17 cellular contexts compared by ENCODE assay signal in genomic region chr18:13580351-13580750, GRCh38.
DNase-seq lines count a peak whose midpoint lies in the region; ATAC-seq and TF ChIP-seq lines count a peak whose summit lies in the region.
"Had no signal": no experiment of that assay in that cellular context is flagged by ENCODE, and none has a peak within 500 bp of the region (broad histone marks: within the 10 kb centered on the region; RNA-seq: fewer than 3 reads in every experiment).

No MANE protein-coding gene starts in this region.

- H3K4me1 ChIP-seq in DOHH2 (ENCODE audit: control insufficient read depth, low read length) (peaks cover 82% of the 10 kb centered on the region), neural progenitor cell (no peaks in the 10 kb centered on the region)

- no peak for DNase-seq in activated CD8-positive, alpha-beta memory T cell treated with anti-CD3 and anti-CD28 coated beads, Interleukin-2, amount 10 ng/mL, durations not matched to agents 7 days and 5 days
- DNase-seq in activated CD8-positive, alpha-beta memory T cell treated with anti-CD3 and anti-CD28 coated beads, Interleukin-2, amount 50 U/mL, for 4 hours = no peak
- DNase-seq in stimulated activated effector memory CD8-positive, alpha-beta T cell treated with anti-CD3 and anti-CD28 coated beads, Interleukin-12 subunit alpha, Interleukin-12 subunit beta, amount 100 ng/mL, for 72 hours (ENCODE audit: low spot score in 2 of 2) = no peak
- DNase-seq in KG1 (lab: John Stamatoyannopoulos, UW) (no peak), neural progenitor cell (ENCODE audit: low spot score) (no peak), COLO668 (lab: John Stamatoyannopoulos, UW; ENCODE audit: unreplicated experiment) (no peak)
- DNase-seq: DMS53, HCEC 1CT, islet precursor cell, mammary epithelial cell, naive B cell, NCI-H1417, NCI-H524 had no signal

- peaks cover 76% of the 10 kb centered on the region for H3K4me1 Mint-ChIP-seq in activated CD8-positive, alpha-beta memory T cell treated with anti-CD3 and anti-CD28 coated beads, Interleukin-2, amount 10 ng/mL, durations not matched to agents 7 days and 5 days
- peaks cover 57% of the 10 kb centered on the region for H3K4me1 Mint-ChIP-seq in stimulated activated effector memory CD8-positive, alpha-beta T cell treated with anti-CD3 and anti-CD28 coated beads, Interleukin-12 subunit alpha, Interleukin-12 subunit beta, amount 100 ng/mL, for 72 hours
- peaks cover 24% of the 10 kb centered on the region for H3K4me1 Mint-ChIP-seq in neural progenitor cell

- H3K36me3 ChIP-seq in DOHH2 (ENCODE audit: control insufficient read depth, low read length) (no peaks in the 10 kb centered on the region), neural progenitor cell (no peaks in the 10 kb centered on the region)

- H3K27me3 Mint-ChIP-seq in activated CD8-positive, alpha-beta memory T cell treated with anti-CD3 and anti-CD28 coated beads, Interleukin-2, amount 10 ng/mL, durations not matched to agents 7 days and 5 days = no peaks in the 10 kb centered on the region
- H3K27me3 Mint-ChIP-seq in neural progenitor cell (ENCODE audit: insufficient read depth, low read depth) = peaks cover 2% of the 10 kb centered on the region
- H3K27me3 Mint-ChIP-seq: CD4-positive, CD25-positive, alpha-beta regulatory T cell; naive B cell had no signal

- H3K27ac Mint-ChIP-seq in activated CD8-positive, alpha-beta memory T cell treated with anti-CD3 and anti-CD28 coated beads, Interleukin-2, amount 10 ng/mL, durations not matched to agents 7 days and 5 days = peak overlapping the region; percentile 93
- H3K27ac Mint-ChIP-seq in stimulated activated effector memory CD8-positive, alpha-beta T cell treated with anti-CD3 and anti-CD28 coated beads, Interleukin-12 subunit alpha, Interleukin-12 subunit beta, amount 100 ng/mL, for 72 hours = peak overlapping the region; percentile 67
- H3K27ac Mint-ChIP-seq in neural progenitor cell = no peak overlapping the region

- H3F3A ChIP-seq in DOHH2 (ENCODE audit: control insufficient read depth, insufficient read depth) = peaks cover 18% of the 10 kb centered on the region
- H3F3A ChIP-seq in neural progenitor cell (ENCODE audit: low read depth) = no peaks in the 10 kb centered on the region

- no peak overlapping the region for H3K9ac ChIP-seq in neural progenitor cell

- no peaks in the 10 kb centered on the region for H3K9me3 Mint-ChIP-seq in activated CD8-positive, alpha-beta memory T cell treated with anti-CD3 and anti-CD28 coated beads, Interleukin-2, amount 10 ng/mL, durations not matched to agents 7 days and 5 days (ENCODE audit: low read depth)
- no peaks in the 10 kb centered on the region for H3K9me3 Mint-ChIP-seq in stimulated activated effector memory CD8-positive, alpha-beta T cell treated with anti-CD3 and anti-CD28 coated beads, Interleukin-12 subunit alpha, Interleukin-12 subunit beta, amount 100 ng/mL, for 72 hours
- no peaks in the 10 kb centered on the region for H3K9me3 Mint-ChIP-seq in neural progenitor cell
- H3K9me3 Mint-ChIP-seq: CD4-positive, CD25-positive, alpha-beta regulatory T cell; naive B cell had no signal

- H4K20me1 ChIP-seq in DOHH2 (ENCODE audit: control insufficient read depth, insufficient read depth, low read depth, low read length) (no peaks in the 10 kb centered on the region), neural progenitor cell (ENCODE audit: low read depth) (no peaks in the 10 kb centered on the region)

- CTCF ChIA-PET in activated CD8-positive, alpha-beta memory T cell treated with anti-CD3 and anti-CD28 coated beads, Interleukin-2, amount 10 ng/mL, durations not matched to agents 7 days and 5 days (lab: Charles Lee) = interaction anchor here (1.6 to 5.3 kb wide), 2 partner anchors 22 to 421 kb away, joined by 3 to 17 read pairs; no protein-coding TSS in a partner anchor

- H3K4me2 ChIP-seq in DOHH2 (ENCODE audit: low read length) = peak overlapping the region; percentile 56
- no peak overlapping the region for H3K4me2 ChIP-seq in neural progenitor cell
- H3K4me2 ChIP-seq: hepatocyte had no signal

- 0 out of 2 replicates have a peak overlapping the region, but pooled peaks have one; percentile 17 for H3K27ac ChIP-seq in DOHH2 (ENCODE audit: low read depth, low read length)
- H3K27ac ChIP-seq in angular gyrus (ENCODE audit: low read depth, low read length) = peak overlapping the region; percentile 87
- no peak overlapping the region for H3K27ac ChIP-seq in neural progenitor cell
- H3K27ac ChIP-seq: hepatocyte had no signal

- H3K9me2 ChIP-seq in DOHH2 (replicated peaks; ENCODE audit: control insufficient read depth, low read length) = no peaks in the 10 kb centered on the region

- H3K4me3 ChIP-seq in DOHH2 (ENCODE audit: low read length) = no peak overlapping the region
- H3K4me3 ChIP-seq in neural progenitor cell = no peak overlapping the region
- H3K4me3 ChIP-seq: hepatocyte had no signal

- no peaks in the 10 kb centered on the region for H3K27me3 ChIP-seq in DOHH2 (ENCODE audit: control insufficient read depth, low read length)
- H3K27me3 ChIP-seq in neural progenitor cell = no peaks in the 10 kb centered on the region
- H3K27me3 ChIP-seq: hepatocyte had no signal

- H3K79me2 ChIP-seq in DOHH2 (ENCODE audit: control insufficient read depth, low read length) (no peaks in the 10 kb centered on the region), neural progenitor cell (ENCODE audit: low read depth) (no peaks in the 10 kb centered on the region)
- H3K79me2 ChIP-seq: hepatocyte had no signal

- no peak for ATAC-seq in activated CD8-positive, alpha-beta memory T cell treated with anti-CD3 and anti-CD28 coated beads, Interleukin-2, amount 10 ng/mL, durations not matched to agents 7 days and 5 days
- peak; percentile 4 for ATAC-seq in stimulated activated effector memory CD8-positive, alpha-beta T cell treated with anti-CD3 and anti-CD28 coated beads, Interleukin-12 subunit alpha, Interleukin-12 subunit beta, amount 100 ng/mL, for 72 hours

- no peaks in the 10 kb centered on the region for H3K9me3 ChIP-seq in DOHH2 (ENCODE audit: control insufficient read depth, insufficient read depth, low read length)
- H3K9me3 ChIP-seq in neural progenitor cell (ENCODE audit: low read depth) = no peaks in the 10 kb centered on the region

- TF ChIP-seq CTCF in DOHH2 (IDR thresholded peaks at IDR 0.05; ENCODE audit: low read depth, low read length, poor library complexity, severe bottlenecking) (no peak), neural progenitor cell (IDR thresholded peaks at IDR 0.05) (no peak)

- H3K36me3 Mint-ChIP-seq in activated CD8-positive, alpha-beta memory T cell treated with anti-CD3 and anti-CD28 coated beads, Interleukin-2, amount 10 ng/mL, durations not matched to agents 7 days and 5 days = peaks cover 9% of the 10 kb centered on the region
- peaks cover 16% of the 10 kb centered on the region for H3K36me3 Mint-ChIP-seq in stimulated activated effector memory CD8-positive, alpha-beta T cell treated with anti-CD3 and anti-CD28 coated beads, Interleukin-12 subunit alpha, Interleukin-12 subunit beta, amount 100 ng/mL, for 72 hours
- H3K36me3 Mint-ChIP-seq in neural progenitor cell = no peaks in the 10 kb centered on the region
- H3K36me3 Mint-ChIP-seq: naive B cell had no signal

- H3K4me3 Mint-ChIP-seq in activated CD8-positive, alpha-beta memory T cell treated with anti-CD3 and anti-CD28 coated beads, Interleukin-2, amount 10 ng/mL, durations not matched to agents 7 days and 5 days = no peak overlapping the region
- H3K4me3 Mint-ChIP-seq in stimulated activated effector memory CD8-positive, alpha-beta T cell treated with anti-CD3 and anti-CD28 coated beads, Interleukin-12 subunit alpha, Interleukin-12 subunit beta, amount 100 ng/mL, for 72 hours = peak overlapping the region; percentile 28
- no peak overlapping the region for H3K4me3 Mint-ChIP-seq in neural progenitor cell

- no peak overlapping the region for H2AFZ ChIP-seq in neural progenitor cell (replicated peaks)
- H2AFZ ChIP-seq: hepatocyte had no signal
